ENCODE assay signal across 10 cellular contexts in the genomic region with DNA sequence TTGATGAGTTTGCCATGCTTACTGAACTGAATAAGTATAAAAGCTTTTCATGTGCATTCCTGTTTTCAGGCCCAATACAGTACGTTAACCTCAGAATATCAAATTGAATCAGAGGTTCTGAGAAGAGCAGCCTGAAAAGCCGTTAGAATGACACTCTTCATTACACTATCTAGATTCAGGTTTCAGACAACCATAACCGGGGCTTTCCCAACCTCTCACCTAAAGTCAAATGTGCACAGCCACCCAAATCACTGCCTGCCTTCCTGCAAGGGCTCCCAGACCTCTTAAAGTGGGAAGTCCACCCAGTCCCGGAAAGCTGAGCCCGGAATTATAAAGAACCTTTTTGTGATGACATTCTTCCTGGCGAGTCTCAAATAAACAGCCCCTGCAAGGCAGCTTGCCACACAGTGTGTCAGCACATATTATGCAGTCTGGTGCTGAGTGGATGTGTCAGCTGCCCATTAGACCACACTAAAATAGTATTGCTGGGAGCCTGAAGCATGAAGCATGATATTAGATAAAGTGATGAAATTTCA.
DNase-seq lines count a peak whose midpoint lies in the region; ATAC-seq lines count a peak whose summit lies in the region.
"Had no signal": no experiment of that assay in that cellular context is flagged by ENCODE, and none has a peak within 500 bp of the region (broad histone marks: within the 10 kb centered on the region; RNA-seq: fewer than 3 reads in every experiment).

No MANE protein-coding gene starts in this region.

- ATAC-seq in GM19351 (IDR thresholded peaks at IDR 0.05; ENCODE audit: unreplicated experiment) (peak; percentile 83), HG03060 (IDR thresholded peaks at IDR 0.05; ENCODE audit: low read depth, unreplicated experiment) (peak; percentile 64)
- ATAC-seq: left colon had no signal

- DNase-seq in Ammon's horn (ENCODE audit: low spot score) (peak; percentile 7), astrocyte of the hippocampus (ENCODE audit: low read depth, low spot score) (peak; percentile 42), SW 1271 (lab: John Stamatoyannopoulos, UW) (no peak), cerebellum (ENCODE audit: low spot score) (no peak), SK-N-DZ (ENCODE audit: low spot score) (no peak), NOMO-1 (lab: John Stamatoyannopoulos, UW; ENCODE audit: unreplicated experiment in 2 of 2) (no peak)
- DNase-seq: NCI-H1436 had no signal

Comparison
In these comparisons a context has a peak if more than half of its experiments do, and no peak if none do; other contexts are left out.
1. DNase-seq: peak in Ammon's horn (single experiment) and astrocyte of the hippocampus (single experiment); none in SW 1271 (0 of 2), cerebellum (single experiment), SK-N-DZ (single experiment) and NOMO-1 (0 of 2).